In genomic region chr3:136135039-136135802, GRCh38 we compare ENCODE assay signal across 11 cellular contexts.
DNase-seq lines count a peak whose midpoint lies in the region; ATAC-seq, FAIRE-seq and TF ChIP-seq lines count a peak whose summit lies in the region.
"Had no signal": no experiment of that assay in that cellular context is flagged by ENCODE, and none has a peak within 500 bp of the region (broad histone marks: within the 10 kb centered on the region; RNA-seq: fewer than 3 reads in every experiment).

No MANE protein-coding gene starts in this region.

- no peaks in the 10 kb centered on the region for H3K9me3 ChIP-seq in Panc1 (ENCODE audit: control insufficient read depth, insufficient read depth, low read depth, low read length)
- no peaks in the 10 kb centered on the region for H3K9me3 ChIP-seq in HepG2 (ENCODE audit: low read length)

- ATAC-seq in HG02610 (IDR thresholded peaks at IDR 0.05; ENCODE audit: unreplicated experiment) (peak; percentile 53), Panc1 (peak; percentile 54; the same call in 1 of the 2 replicates), HepG2 (peak; percentile 61), HG03520 (IDR thresholded peaks at IDR 0.05; ENCODE audit: unreplicated experiment) (no peak)

- no peak overlapping the region for H2AFZ ChIP-seq in HepG2 (ENCODE audit: low read length)

- WGBS in HepG2 (ENCODE audit: low lambda C conversion rate), result 57% methylated on average over 7 of the region's 7 CpGs

- H3K79me2 ChIP-seq in HepG2 (ENCODE audit: insufficient read depth, low read length), result no peaks in the 10 kb centered on the region

- DNase-seq in NCI-H524 (lab: John Stamatoyannopoulos, UW), result peak; percentile 29 to 75
- DNase-seq in NCI-H524 treated with DMSO at 0.1 percent for 48 hours (lab: John Stamatoyannopoulos, UW), result no peak
- DNase-seq in Panc1 (ENCODE audit: low read depth, low spot score), result no peak
- no peak for DNase-seq in HepG2 (ENCODE audit: low spot score)
- no peak for DNase-seq in dorsolateral prefrontal cortex
- no peak for DNase-seq in activated naive CD4-positive, alpha-beta T cell treated with Interleukin-2 at 50 U/mL for 16 hours
- DNase-seq: ACHN; anterior cingulate cortex; stimulated activated CD4-positive, alpha-beta T cell treated with anti-CD3 and anti-CD28 coated beads, Interleukin-1b, Interleukin-23, amount 100 ng/mL, for 48 hours had no signal

- in situ Hi-C loops in Panc1 (cut with HindIII; ENCODE audit: low pct_unique_long_range_greater_than_20kb, low sequenced_read_pairs), result no loop called here
- in situ Hi-C loops in HepG2 (cut with HindIII; ENCODE audit: extremely low pct_ligation_motif_present, low pct_unique_long_range_greater_than_20kb), result no loop called here

- TF ChIP-seq CTCF in Panc1 (IDR thresholded peaks at IDR 0.05) (no peak), HepG2 (CRISPR knock-in tag; IDR thresholded peaks at IDR 0.05) (no peak), dorsolateral prefrontal cortex (IDR thresholded peaks at IDR 0.05 in 54 of 56, conservative IDR thresholded peaks at IDR 0.05 in 2 of 56; ENCODE audit: low read depth in 1 of 56, partially characterized antibody in 56 of 56) (no peak)

- no peak overlapping the region for H3K4me2 ChIP-seq in HepG2 (ENCODE audit: low read depth, low read length)

- no peaks in the 10 kb centered on the region for H4K20me1 ChIP-seq in HepG2 (ENCODE audit: insufficient read depth, low read length)

- H3K4me1 ChIP-seq in Panc1 (ENCODE audit: control insufficient read depth, insufficient read depth, low read length) (peaks cover 8% of the 10 kb centered on the region; the same call in 1 of the 2 replicates), HepG2 (ENCODE audit: insufficient read depth, low read length) (no peaks in the 10 kb centered on the region)

- intact Hi-C loops in Panc1 (cut with micrococcal nuclease; ENCODE audit: unreplicated experiment) (no loop called here), HepG2 (cut with micrococcal nuclease; ENCODE audit: unreplicated experiment) (no loop called here), dorsolateral prefrontal cortex (cut with DNase I) (no loop called here)

- H3K27me3 ChIP-seq in Panc1 (ENCODE audit: control insufficient read depth, insufficient read depth, low read length), result no peaks in the 10 kb centered on the region
- H3K27me3 ChIP-seq in HepG2 (ENCODE audit: control insufficient read depth in 1 of 2, insufficient read depth in 2 of 2, low read length in 2 of 2), result no peaks in the 10 kb centered on the region
- H3K27me3 ChIP-seq in dorsolateral prefrontal cortex, result no peaks in the 10 kb centered on the region

- TF ChIP-seq EP300 in HepG2 (IDR thresholded peaks at IDR 0.05; ENCODE audit: low read depth in 2 of 2, low read length in 2 of 2) (no peak), HepG2 (CRISPR knock-in tag; IDR thresholded peaks at IDR 0.05; ENCODE audit: borderline replicate concordance) (no peak)

- FAIRE-seq in HepG2 (lab: Jason Lieb, UNC), result no peak

- no peak overlapping the region for H3K4me3 ChIP-seq in Panc1 (ENCODE audit: low read depth in 2 of 2, low read length in 2 of 2)
- H3K4me3 ChIP-seq in HepG2 (replicated peaks in 1 of 3; ENCODE audit: insufficient read depth in 1 of 3, low read depth in 2 of 3, low read length in 3 of 3), result no peak overlapping the region
- no peak overlapping the region for H3K4me3 ChIP-seq in dorsolateral prefrontal cortex

- POLR2A ChIA-PET in Panc1 (lab: Charles Lee) (interaction anchor here (0.5 kb wide), 1 partner anchor 34 kb away, joined by 4 read pairs; no protein-coding TSS in a partner anchor), HepG2 (lab: Yijun Ruan, JAX) (no interaction called here)

- H3K9ac ChIP-seq in HepG2 (ENCODE audit: insufficient read depth, low read depth, low read length), result no peak overlapping the region

- H3K36me3 ChIP-seq in Panc1 (ENCODE audit: control insufficient read depth, insufficient read depth, low read length) (no peaks in the 10 kb centered on the region), HepG2 (replicated peaks in 1 of 2; ENCODE audit: control insufficient read depth in 1 of 2, insufficient read depth in 2 of 2, low read length in 2 of 2) (no peaks in the 10 kb centered on the region)

- H3K27ac ChIP-seq in Panc1 (ENCODE audit: low read length) (no peak overlapping the region), HepG2 (ENCODE audit: extremely low read length, insufficient read depth, low read length) (no peak overlapping the region), dorsolateral prefrontal cortex (no peak overlapping the region)

- TF ChIP-seq POLR2A in HepG2 (IDR thresholded peaks at IDR 0.05; ENCODE audit: insufficient read depth in 1 of 2, low read depth in 2 of 2, low read length in 2 of 2), result no peak

- TF ChIP-seq RAD21 in HepG2 (CRISPR knock-in tag; IDR thresholded peaks at IDR 0.05), result no peak

- CTCF ChIA-PET in Panc1 (lab: Charles Lee) (interaction anchor here (0.6 kb wide), 1 partner anchor 138 kb away, joined by 3 read pairs; no protein-coding TSS in a partner anchor), HepG2 (lab: Yijun Ruan, JAX; ENCODE audit: low intra/inter-chr PET ratio, low total read pairs) (no interaction called here)

- BruUV-seq in Panc1 (replicated peaks; lab: Mats Ljungman, UMichigan) (no TSS peak), HepG2 (replicated peaks; lab: Mats Ljungman, UMichigan) (no TSS peak)

TF ChIP-seq in HepG2, 621 proteins besides CTCF, POLR2A, EP300 and RAD21:
- TF ChIP-seq HNF1A (IDR thresholded peaks at IDR 0.05; ENCODE audit: low read depth), result no peak
- no peak for TF ChIP-seq HNF1A (CRISPR knock-in tag; IDR thresholded peaks at IDR 0.05; ENCODE audit: borderline replicate concordance)
- TF ChIP-seq DNMT3B (CRISPR knock-in tag; conservative IDR thresholded peaks at IDR 0.05), result no peak
- no peak for TF ChIP-seq ZNF720 (CRISPR knock-in tag; IDR thresholded peaks at IDR 0.05)
- no peak for TF ChIP-seq SALL1 (CRISPR knock-in tag; IDR thresholded peaks at IDR 0.05)
- no peak for TF ChIP-seq REL (CRISPR knock-in tag; conservative IDR thresholded peaks at IDR 0.05)

Comparison
In these comparisons a context has a peak if more than half of its experiments do, and no peak if none do; other contexts are left out.
1. DNase-seq: peak in NCI-H524 (2 of 2); none in NCI-H524 treated with DMSO at 0.1 percent for 48 hours (single experiment), Panc1 (single experiment), HepG2 (single experiment), dorsolateral prefrontal cortex (0 of 10) and activated naive CD4-positive, alpha-beta T cell treated with Interleukin-2 at 50 U/mL for 16 hours (single experiment).